In the genomic region with DNA sequence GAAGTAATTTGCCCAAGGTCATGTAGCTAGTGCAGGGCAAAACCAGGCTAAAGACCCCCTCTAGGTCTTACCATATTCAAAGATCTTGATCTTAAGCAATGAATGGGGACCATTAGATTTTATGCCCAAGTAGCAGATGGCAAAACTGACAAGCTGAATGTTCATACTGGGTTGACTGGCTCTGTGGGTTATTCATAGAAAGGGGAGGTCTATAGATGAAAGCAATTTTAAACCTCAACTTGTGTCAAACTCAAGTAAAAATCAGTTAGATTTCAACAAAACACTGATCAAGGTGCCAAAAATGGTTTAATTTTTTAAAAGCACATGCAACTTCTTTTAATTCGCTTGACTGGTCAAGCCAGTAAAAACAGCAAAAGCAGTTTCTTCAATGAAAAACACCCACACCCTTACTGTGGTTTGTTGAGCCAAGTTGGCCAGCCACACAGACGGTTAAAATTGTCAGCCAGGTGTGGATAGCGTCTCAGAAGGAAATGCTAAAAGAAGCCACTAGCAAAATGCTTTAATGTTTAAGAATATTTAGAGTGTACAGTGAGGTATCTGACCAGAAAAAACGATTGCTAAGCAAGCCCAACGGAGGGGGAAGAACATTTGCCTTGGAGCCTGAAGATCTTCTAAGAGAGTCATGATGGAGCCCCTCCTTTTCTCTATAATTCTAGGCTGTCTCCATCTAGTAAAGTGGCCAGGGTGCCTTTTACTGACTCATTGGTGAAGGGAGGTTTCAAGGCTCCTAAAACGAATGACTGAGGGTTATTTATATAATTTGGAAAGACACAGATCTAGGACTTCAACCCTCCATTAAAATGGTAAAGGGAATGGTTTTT, we compare ENCODE assay signal across 1 cellular context.
TF ChIP-seq lines count a peak whose summit lies in the region.

No MANE protein-coding gene starts in this region.

TF ChIP-seq in GM12878, 131 proteins besides CTCF, POLR2A, EP300 and RAD21 (continued from another document and continues in another):
- TF ChIP-seq, protein P1, sequence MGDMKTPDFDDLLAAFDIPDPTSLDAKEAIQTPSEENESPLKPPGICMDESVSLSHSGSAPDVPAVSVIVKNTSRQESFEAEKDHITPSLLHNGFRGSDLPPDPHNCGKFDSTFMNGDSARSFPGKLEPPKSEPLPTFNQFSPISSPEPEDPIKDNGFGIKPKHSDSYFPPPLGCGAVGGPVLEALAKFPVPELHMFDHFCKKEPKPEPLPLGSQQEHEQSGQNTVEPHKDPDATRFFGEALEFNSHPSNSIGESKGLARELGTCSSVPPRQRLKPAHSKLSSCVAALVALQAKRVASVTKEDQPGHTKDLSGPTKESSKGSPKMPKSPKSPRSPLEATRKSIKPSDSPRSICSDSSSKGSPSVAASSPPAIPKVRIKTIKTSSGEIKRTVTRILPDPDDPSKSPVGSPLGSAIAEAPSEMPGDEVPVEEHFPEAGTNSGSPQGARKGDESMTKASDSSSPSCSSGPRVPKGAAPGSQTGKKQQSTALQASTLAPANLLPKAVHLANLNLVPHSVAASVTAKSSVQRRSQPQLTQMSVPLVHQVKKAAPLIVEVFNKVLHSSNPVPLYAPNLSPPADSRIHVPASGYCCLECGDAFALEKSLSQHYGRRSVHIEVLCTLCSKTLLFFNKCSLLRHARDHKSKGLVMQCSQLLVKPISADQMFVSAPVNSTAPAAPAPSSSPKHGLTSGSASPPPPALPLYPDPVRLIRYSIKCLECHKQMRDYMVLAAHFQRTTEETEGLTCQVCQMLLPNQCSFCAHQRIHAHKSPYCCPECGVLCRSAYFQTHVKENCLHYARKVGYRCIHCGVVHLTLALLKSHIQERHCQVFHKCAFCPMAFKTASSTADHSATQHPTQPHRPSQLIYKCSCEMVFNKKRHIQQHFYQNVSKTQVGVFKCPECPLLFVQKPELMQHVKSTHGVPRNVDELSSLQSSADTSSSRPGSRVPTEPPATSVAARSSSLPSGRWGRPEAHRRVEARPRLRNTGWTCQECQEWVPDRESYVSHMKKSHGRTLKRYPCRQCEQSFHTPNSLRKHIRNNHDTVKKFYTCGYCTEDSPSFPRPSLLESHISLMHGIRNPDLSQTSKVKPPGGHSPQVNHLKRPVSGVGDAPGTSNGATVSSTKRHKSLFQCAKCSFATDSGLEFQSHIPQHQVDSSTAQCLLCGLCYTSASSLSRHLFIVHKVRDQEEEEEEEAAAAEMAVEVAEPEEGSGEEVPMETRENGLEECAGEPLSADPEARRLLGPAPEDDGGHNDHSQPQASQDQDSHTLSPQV (IDR thresholded peaks at IDR 0.05) = no peak
- TF ChIP-seq ASH2L (IDR thresholded peaks at IDR 0.05; ENCODE audit: borderline replicate concordance, low read depth) (no peak), PML (IDR thresholded peaks at IDR 0.05; ENCODE audit: low read length) (no peak), BMI1 (IDR thresholded peaks at IDR 0.05; ENCODE audit: borderline replicate concordance) (no peak), ATF7 (IDR thresholded peaks at IDR 0.05; ENCODE audit: low read depth) (0 out of 2 replicates have a peak, but pooled peaks have one; percentile 40), CREM (IDR thresholded peaks at IDR 0.05; ENCODE audit: low read depth) (0 out of 2 replicates have a peak, but pooled peaks have one; percentile 15), SMAD1 (IDR thresholded peaks at IDR 0.05; ENCODE audit: low read depth, partially characterized antibody) (no peak), NFIC (IDR thresholded peaks at IDR 0.05; ENCODE audit: low read depth, low read length) (peak; percentile 77), CHD2 (IDR thresholded peaks at IDR 0.05; ENCODE audit: borderline replicate concordance, low read depth, low read length) (peak; percentile 38; the same call in 1 of the 2 replicates), MEF2B (IDR thresholded peaks at IDR 0.05; ENCODE audit: partially characterized antibody, poor library complexity, severe bottlenecking) (peak; percentile 66), ZZZ3 (IDR thresholded peaks at IDR 0.05; ENCODE audit: control insufficient read depth, insufficient read length, low read depth) (no peak), EED (IDR thresholded peaks at IDR 0.05; ENCODE audit: low read depth) (peak; percentile 43; the same call in 1 of the 2 replicates), SPI1 (IDR thresholded peaks at IDR 0.05; ENCODE audit: borderline replicate concordance, insufficient read depth, low read depth, low read length) (no peak), LARP7 (IDR thresholded peaks at IDR 0.05) (no peak), SUZ12 (IDR thresholded peaks at IDR 0.05; ENCODE audit: unreplicated experiment) (no peak), WRNIP1 (IDR thresholded peaks at IDR 0.05; ENCODE audit: borderline replicate concordance, low read depth, low read length) (no peak), JUNB (IDR thresholded peaks at IDR 0.05) (peak; percentile 19; the same call in 1 of the 2 replicates), ZNF24 (IDR thresholded peaks at IDR 0.05) (0 out of 2 replicates have a peak, but pooled peaks have one; percentile 16), ZSCAN29 (IDR thresholded peaks at IDR 0.05) (0 out of 2 replicates have a peak, but pooled peaks have one; percentile 42), RFX5 (IDR thresholded peaks at IDR 0.05; ENCODE audit: low read depth, low read length) (no peak), RBBP5 (conservative IDR thresholded peaks at IDR 0.05) (no peak), NR2C1 (IDR thresholded peaks at IDR 0.05) (no peak), TCF7 (IDR thresholded peaks at IDR 0.05; ENCODE audit: borderline replicate concordance) (peak; percentile 32; the same call in 1 of the 2 replicates), MTA2 (IDR thresholded peaks at IDR 0.05; ENCODE audit: low read depth) (peak; percentile 67; the same call in 1 of the 2 replicates), BCL11A (IDR thresholded peaks at IDR 0.05; ENCODE audit: low read depth, low read length) (peak; percentile 47), DPF2 (IDR thresholded peaks at IDR 0.05) (peak; percentile 75), SREBF2 (IDR thresholded peaks at IDR 0.05; ENCODE audit: low read length) (no peak), PAX5 (IDR thresholded peaks at IDR 0.05; ENCODE audit: borderline replicate concordance, low read depth, low read length) (peak; percentile 67; the same call in 1 of the 2 replicates), FOXK2 (IDR thresholded peaks at IDR 0.05) (no peak), IKZF2 (IDR thresholded peaks at IDR 0.05) (peak; percentile 46 to 63; a peak in 3 of 4 replicates), BHLHE40 (IDR thresholded peaks at IDR 0.05; ENCODE audit: borderline replicate concordance in 1 of 2, low read depth in 2 of 2, low read length in 1 of 2) (peak; percentile 27 to 49; a peak in 2 of 4 replicates), TARDBP (IDR thresholded peaks at IDR 0.05; ENCODE audit: borderline replicate concordance) (no peak), MYB (IDR thresholded peaks at IDR 0.05; ENCODE audit: borderline replicate concordance, low read depth, low read length) (peak; percentile 74; the same call in 1 of the 2 replicates), ZBED1 (IDR thresholded peaks at IDR 0.05; ENCODE audit: borderline replicate concordance) (peak; percentile 57; the same call in 1 of the 2 replicates), RCOR1 (conservative IDR thresholded peaks at IDR 0.05; ENCODE audit: low read depth, low read length) (peak; percentile 85; the same call in 1 of the 2 replicates), ZNF217 (IDR thresholded peaks at IDR 0.05) (peak; percentile 94), CBX5 (IDR thresholded peaks at IDR 0.05; ENCODE audit: low read depth) (peak; percentile 91; the same call in 1 of the 2 replicates), CBFB (IDR thresholded peaks at IDR 0.05; ENCODE audit: low read depth) (peak; percentile 79)
- TF ChIP-seq, protein P2, sequence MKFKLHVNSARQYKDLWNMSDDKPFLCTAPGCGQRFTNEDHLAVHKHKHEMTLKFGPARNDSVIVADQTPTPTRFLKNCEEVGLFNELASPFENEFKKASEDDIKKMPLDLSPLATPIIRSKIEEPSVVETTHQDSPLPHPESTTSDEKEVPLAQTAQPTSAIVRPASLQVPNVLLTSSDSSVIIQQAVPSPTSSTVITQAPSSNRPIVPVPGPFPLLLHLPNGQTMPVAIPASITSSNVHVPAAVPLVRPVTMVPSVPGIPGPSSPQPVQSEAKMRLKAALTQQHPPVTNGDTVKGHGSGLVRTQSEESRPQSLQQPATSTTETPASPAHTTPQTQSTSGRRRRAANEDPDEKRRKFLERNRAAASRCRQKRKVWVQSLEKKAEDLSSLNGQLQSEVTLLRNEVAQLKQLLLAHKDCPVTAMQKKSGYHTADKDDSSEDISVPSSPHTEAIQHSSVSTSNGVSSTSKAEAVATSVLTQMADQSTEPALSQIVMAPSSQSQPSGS (IDR thresholded peaks at IDR 0.05; ENCODE audit: low read length) = peak; percentile 59
- TF ChIP-seq, protein P3, sequence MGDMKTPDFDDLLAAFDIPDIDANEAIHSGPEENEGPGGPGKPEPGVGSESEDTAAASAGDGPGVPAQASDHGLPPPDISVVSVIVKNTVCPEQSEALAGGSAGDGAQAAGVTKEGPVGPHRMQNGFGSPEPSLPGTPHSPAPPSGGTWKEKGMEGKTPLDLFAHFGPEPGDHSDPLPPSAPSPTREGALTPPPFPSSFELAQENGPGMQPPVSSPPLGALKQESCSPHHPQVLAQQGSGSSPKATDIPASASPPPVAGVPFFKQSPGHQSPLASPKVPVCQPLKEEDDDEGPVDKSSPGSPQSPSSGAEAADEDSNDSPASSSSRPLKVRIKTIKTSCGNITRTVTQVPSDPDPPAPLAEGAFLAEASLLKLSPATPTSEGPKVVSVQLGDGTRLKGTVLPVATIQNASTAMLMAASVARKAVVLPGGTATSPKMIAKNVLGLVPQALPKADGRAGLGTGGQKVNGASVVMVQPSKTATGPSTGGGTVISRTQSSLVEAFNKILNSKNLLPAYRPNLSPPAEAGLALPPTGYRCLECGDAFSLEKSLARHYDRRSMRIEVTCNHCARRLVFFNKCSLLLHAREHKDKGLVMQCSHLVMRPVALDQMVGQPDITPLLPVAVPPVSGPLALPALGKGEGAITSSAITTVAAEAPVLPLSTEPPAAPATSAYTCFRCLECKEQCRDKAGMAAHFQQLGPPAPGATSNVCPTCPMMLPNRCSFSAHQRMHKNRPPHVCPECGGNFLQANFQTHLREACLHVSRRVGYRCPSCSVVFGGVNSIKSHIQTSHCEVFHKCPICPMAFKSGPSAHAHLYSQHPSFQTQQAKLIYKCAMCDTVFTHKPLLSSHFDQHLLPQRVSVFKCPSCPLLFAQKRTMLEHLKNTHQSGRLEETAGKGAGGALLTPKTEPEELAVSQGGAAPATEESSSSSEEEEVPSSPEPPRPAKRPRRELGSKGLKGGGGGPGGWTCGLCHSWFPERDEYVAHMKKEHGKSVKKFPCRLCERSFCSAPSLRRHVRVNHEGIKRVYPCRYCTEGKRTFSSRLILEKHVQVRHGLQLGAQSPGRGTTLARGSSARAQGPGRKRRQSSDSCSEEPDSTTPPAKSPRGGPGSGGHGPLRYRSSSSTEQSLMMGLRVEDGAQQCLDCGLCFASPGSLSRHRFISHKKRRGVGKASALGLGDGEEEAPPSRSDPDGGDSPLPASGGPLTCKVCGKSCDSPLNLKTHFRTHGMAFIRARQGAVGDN (IDR thresholded peaks at IDR 0.05) = peak; percentile 59; the same call in 1 of the 2 replicates
- TF ChIP-seq, protein P4, sequence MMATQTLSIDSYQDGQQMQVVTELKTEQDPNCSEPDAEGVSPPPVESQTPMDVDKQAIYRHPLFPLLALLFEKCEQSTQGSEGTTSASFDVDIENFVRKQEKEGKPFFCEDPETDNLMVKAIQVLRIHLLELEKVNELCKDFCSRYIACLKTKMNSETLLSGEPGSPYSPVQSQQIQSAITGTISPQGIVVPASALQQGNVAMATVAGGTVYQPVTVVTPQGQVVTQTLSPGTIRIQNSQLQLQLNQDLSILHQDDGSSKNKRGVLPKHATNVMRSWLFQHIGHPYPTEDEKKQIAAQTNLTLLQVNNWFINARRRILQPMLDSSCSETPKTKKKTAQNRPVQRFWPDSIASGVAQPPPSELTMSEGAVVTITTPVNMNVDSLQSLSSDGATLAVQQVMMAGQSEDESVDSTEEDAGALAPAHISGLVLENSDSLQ (IDR thresholded peaks at IDR 0.05) = no peak
- TF ChIP-seq, protein P5, sequence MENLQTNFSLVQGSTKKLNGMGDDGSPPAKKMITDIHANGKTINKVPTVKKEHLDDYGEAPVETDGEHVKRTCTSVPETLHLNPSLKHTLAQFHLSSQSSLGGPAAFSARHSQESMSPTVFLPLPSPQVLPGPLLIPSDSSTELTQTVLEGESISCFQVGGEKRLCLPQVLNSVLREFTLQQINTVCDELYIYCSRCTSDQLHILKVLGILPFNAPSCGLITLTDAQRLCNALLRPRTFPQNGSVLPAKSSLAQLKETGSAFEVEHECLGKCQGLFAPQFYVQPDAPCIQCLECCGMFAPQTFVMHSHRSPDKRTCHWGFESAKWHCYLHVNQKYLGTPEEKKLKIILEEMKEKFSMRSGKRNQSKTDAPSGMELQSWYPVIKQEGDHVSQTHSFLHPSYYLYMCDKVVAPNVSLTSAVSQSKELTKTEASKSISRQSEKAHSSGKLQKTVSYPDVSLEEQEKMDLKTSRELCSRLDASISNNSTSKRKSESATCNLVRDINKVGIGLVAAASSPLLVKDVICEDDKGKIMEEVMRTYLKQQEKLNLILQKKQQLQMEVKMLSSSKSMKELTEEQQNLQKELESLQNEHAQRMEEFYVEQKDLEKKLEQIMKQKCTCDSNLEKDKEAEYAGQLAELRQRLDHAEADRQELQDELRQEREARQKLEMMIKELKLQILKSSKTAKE (IDR thresholded peaks at IDR 0.05; ENCODE audit: low read depth, poor library complexity, severe bottlenecking) = peak; percentile 59
- TF ChIP-seq, protein P6, sequence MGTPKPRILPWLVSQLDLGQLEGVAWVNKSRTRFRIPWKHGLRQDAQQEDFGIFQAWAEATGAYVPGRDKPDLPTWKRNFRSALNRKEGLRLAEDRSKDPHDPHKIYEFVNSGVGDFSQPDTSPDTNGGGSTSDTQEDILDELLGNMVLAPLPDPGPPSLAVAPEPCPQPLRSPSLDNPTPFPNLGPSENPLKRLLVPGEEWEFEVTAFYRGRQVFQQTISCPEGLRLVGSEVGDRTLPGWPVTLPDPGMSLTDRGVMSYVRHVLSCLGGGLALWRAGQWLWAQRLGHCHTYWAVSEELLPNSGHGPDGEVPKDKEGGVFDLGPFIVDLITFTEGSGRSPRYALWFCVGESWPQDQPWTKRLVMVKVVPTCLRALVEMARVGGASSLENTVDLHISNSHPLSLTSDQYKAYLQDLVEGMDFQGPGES (IDR thresholded peaks at IDR 0.05) = no peak
- TF ChIP-seq, protein P7, sequence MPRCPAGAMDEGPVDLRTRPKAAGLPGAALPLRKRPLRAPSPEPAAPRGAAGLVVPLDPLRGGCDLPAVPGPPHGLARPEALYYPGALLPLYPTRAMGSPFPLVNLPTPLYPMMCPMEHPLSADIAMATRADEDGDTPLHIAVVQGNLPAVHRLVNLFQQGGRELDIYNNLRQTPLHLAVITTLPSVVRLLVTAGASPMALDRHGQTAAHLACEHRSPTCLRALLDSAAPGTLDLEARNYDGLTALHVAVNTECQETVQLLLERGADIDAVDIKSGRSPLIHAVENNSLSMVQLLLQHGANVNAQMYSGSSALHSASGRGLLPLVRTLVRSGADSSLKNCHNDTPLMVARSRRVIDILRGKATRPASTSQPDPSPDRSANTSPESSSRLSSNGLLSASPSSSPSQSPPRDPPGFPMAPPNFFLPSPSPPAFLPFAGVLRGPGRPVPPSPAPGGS (IDR thresholded peaks at IDR 0.05; ENCODE audit: borderline replicate concordance, insufficient read depth, low read depth, low read length, poor library complexity, severe bottlenecking) = no peak
